1 cellular context compared by ENCODE assay signal in genomic region chr2:2026252-2026831, GRCh38.
TF ChIP-seq lines count a peak whose summit lies in the region.

No MANE protein-coding gene starts in this region.

TF ChIP-seq in H1, 55 proteins besides CTCF, POLR2A, EP300 and RAD21 (continued from another document):
- TF ChIP-seq ATF2 (IDR thresholded peaks at IDR 0.05; ENCODE audit: low read length) (no peak), BACH1 (IDR thresholded peaks at IDR 0.05; ENCODE audit: low read length) (no peak), KDM4A (IDR thresholded peaks at IDR 0.05; ENCODE audit: low read depth, low read length, severe bottlenecking) (no peak), EZH2 (IDR thresholded peaks at IDR 0.05; ENCODE audit: low read depth, low read length, severe bottlenecking) (no peak)
